Comparison of ENCODE assay signal across 8 cellular contexts in the genomic region with DNA sequence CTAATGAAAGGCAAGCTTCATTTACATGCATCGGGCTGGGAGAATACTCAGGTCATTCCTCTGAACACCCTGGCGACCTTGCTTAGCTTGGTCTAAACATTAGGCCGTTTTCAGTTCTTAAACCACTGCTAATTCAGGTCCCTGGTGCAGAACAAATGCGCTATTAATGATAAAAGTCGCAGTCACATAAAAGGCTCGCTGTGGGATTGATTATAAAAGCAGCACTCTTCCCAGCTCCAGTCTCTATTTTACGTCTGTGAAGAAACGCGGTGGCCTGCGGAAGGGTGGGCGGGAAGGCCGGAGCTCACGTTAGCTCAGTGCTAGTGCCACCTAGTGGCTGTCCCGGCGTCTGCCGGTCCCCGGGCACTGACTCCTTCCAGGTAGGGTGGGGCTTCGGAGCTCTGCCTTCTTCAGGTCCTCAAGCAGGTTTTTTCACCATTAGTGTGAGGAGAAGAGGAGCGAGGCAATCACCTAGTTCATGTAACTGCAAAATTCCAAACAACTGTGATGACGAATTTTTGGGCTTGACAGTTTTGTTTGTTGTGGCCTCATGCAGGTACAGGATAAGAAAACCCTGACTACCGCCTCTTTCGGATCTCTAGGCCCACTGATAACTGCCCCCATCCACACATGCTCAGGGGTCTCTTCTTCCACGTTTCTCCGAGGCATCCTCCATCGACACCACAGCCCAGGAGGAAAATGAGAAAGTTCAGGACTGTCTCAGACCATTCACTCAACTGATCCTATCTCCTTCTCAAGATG.
A peak's percentile ranks its signal among the peaks of the same experiment; 100 is the strongest.
DNase-seq lines count a peak whose midpoint lies in the region; ATAC-seq, FAIRE-seq and TF ChIP-seq lines count a peak whose summit lies in the region.

No MANE protein-coding gene starts in this region.

- H3K4me2 ChIP-seq in HepG2 (ENCODE audit: low read depth, low read length): peak overlapping the region; percentile 69

- H3K36me3 Mint-ChIP-seq in Calu3 (ENCODE audit: insufficient read depth, unreplicated experiment): no peaks in the 10 kb centered on the region

- no peaks in the 10 kb centered on the region for H3K79me2 ChIP-seq in HepG2 (ENCODE audit: insufficient read depth, low read length)

- TF ChIP-seq CTCF in Calu3 (IDR thresholded peaks at IDR 0.05; ENCODE audit: unreplicated experiment) (peak; percentile 51), colonic mucosa (IDR thresholded peaks at IDR 0.05) (peak; percentile 92), HepG2 (CRISPR knock-in tag; IDR thresholded peaks at IDR 0.05) (peak; percentile 81)

- H3K9me3 ChIP-seq in HAP-1: no peaks in the 10 kb centered on the region
- H3K9me3 ChIP-seq in colonic mucosa: no peaks in the 10 kb centered on the region
- H3K9me3 ChIP-seq in HepG2 (ENCODE audit: low read length): no peaks in the 10 kb centered on the region

- TF ChIP-seq EP300 in HepG2 (IDR thresholded peaks at IDR 0.05; ENCODE audit: low read depth in 2 of 2, low read length in 2 of 2) (no peak), HepG2 (CRISPR knock-in tag; IDR thresholded peaks at IDR 0.05; ENCODE audit: borderline replicate concordance) (no peak)

- intact Hi-C loops in Calu3 (cut with micrococcal nuclease; ENCODE audit: unreplicated experiment) (no loop called here), colonic mucosa (cut with DNase I) (no loop called here), HepG2 (cut with micrococcal nuclease; ENCODE audit: unreplicated experiment) (loop anchor here (1.0 kb wide), 1 partner anchor 150 kb away; no protein-coding TSS in a partner anchor)

- no TSS peak for BruUV-seq in Calu3 (replicated peaks; lab: Mats Ljungman, UMichigan)
- BruUV-seq in HepG2 (replicated peaks; lab: Mats Ljungman, UMichigan): no TSS peak

- H3K27ac Mint-ChIP-seq in Calu3 (ENCODE audit: unreplicated experiment): no peak overlapping the region

- DNase-seq in Calu3 (peak; percentile 82), HAP-1 (ENCODE audit: low spot score in 2 of 2) (peak; percentile 68 to 91), NCI-H2227 (lab: John Stamatoyannopoulos, UW; ENCODE audit: unreplicated experiment) (peak; percentile 92), colonic mucosa (peak; percentile 87), HepG2 (ENCODE audit: low spot score) (peak; percentile 40)
- DNase-seq in activated CD4-positive, alpha-beta T cell treated with anti-CD3 and anti-CD28 coated beads for 4 hours: peak; percentile 56 to 61
- DNase-seq in stimulated activated CD4-positive, alpha-beta T cell treated with anti-CD3 and anti-CD28 coated beads, Interleukin-4, amount 100 ng/mL, for 1 hour: peak; percentile 67

- H3K27me3 Mint-ChIP-seq in Calu3 (ENCODE audit: unreplicated experiment): peaks cover 40% of the 10 kb centered on the region

- peak; percentile 18 for FAIRE-seq in HepG2 (lab: Jason Lieb, UNC)

- ATAC-seq in HepG2: peak; percentile 98
- ATAC-seq in GM19324 (IDR thresholded peaks at IDR 0.05; ENCODE audit: low FRiP score, unreplicated experiment): no peak

- H3K27ac ChIP-seq in colonic mucosa: no peak overlapping the region
- H3K27ac ChIP-seq in HepG2 (ENCODE audit: extremely low read length, insufficient read depth, low read length): no peak overlapping the region

- H3K4me1 Mint-ChIP-seq in Calu3 (ENCODE audit: low read depth, unreplicated experiment): no peaks in the 10 kb centered on the region

- POLR2A ChIA-PET in HepG2 (lab: Yijun Ruan, JAX): no interaction called here

- in situ Hi-C loops in HAP-1 (cut with MboI; ENCODE audit: low sequenced_read_pairs): no loop called here
- in situ Hi-C loops in HepG2 (cut with HindIII; ENCODE audit: extremely low pct_ligation_motif_present, low pct_unique_long_range_greater_than_20kb): no loop called here

- no peaks in the 10 kb centered on the region for H3K36me3 ChIP-seq in HAP-1 (replicated peaks)
- no peaks in the 10 kb centered on the region for H3K36me3 ChIP-seq in colonic mucosa
- H3K36me3 ChIP-seq in HepG2 (replicated peaks in 1 of 2; ENCODE audit: control insufficient read depth in 1 of 2, insufficient read depth in 2 of 2, low read length in 2 of 2): no peaks in the 10 kb centered on the region

- no peaks in the 10 kb centered on the region for H4K20me1 ChIP-seq in HepG2 (ENCODE audit: insufficient read depth, low read length)

- H3K4me3 ChIP-seq in HAP-1 (no peak overlapping the region), colonic mucosa (peak overlapping the region; percentile 10), HepG2 (replicated peaks in 1 of 3; ENCODE audit: insufficient read depth in 1 of 3, low read depth in 2 of 3, low read length in 3 of 3) (0 out of 6 replicates have a peak overlapping the region, but pooled peaks of 1 of the 3 experiments have one; percentile 13)

- H3K27me3 ChIP-seq in HAP-1 (ENCODE audit: low read depth) (peaks cover 3% of the 10 kb centered on the region; the same call in 1 of the 2 replicates), colonic mucosa (no peaks in the 10 kb centered on the region), HepG2 (ENCODE audit: control insufficient read depth in 1 of 2, insufficient read depth in 2 of 2, low read length in 2 of 2) (peaks cover 4 to 17% of the 10 kb centered on the region in 2 experiments; a peak in 3 of 5 replicates)

- TF ChIP-seq RAD21 in HepG2 (CRISPR knock-in tag; IDR thresholded peaks at IDR 0.05): no peak

- peak overlapping the region; percentile 70 for H2AFZ ChIP-seq in HepG2 (ENCODE audit: low read length)

- no peak for TF ChIP-seq POLR2A in HepG2 (IDR thresholded peaks at IDR 0.05; ENCODE audit: insufficient read depth in 1 of 2, low read depth in 2 of 2, low read length in 2 of 2)

- H3K9ac ChIP-seq in colonic mucosa (ENCODE audit: low read depth in 2 of 2, low read length in 2 of 2) (no peak overlapping the region), HepG2 (ENCODE audit: insufficient read depth, low read depth, low read length) (no peak overlapping the region)

- no peaks in the 10 kb centered on the region for H3K9me3 Mint-ChIP-seq in Calu3 (ENCODE audit: low read depth, unreplicated experiment)

- CTCF ChIA-PET in Calu3 (lab: Charles Lee): interaction anchor here (0.5 to 2.0 kb wide), 12 partner anchors 8 to 1094 kb away, joined by 3 to 19 read pairs (median 4); partner anchors contain the start of gene SCN3B
- CTCF ChIA-PET in HepG2 (lab: Yijun Ruan, JAX; ENCODE audit: low intra/inter-chr PET ratio, low total read pairs): interaction anchor here (0.6 to 1.1 kb wide), 2 partner anchors 145 to 150 kb away, joined by 3 to 6 read pairs; no protein-coding TSS in a partner anchor

- H3K4me1 ChIP-seq in HAP-1 (peaks cover 2% of the 10 kb centered on the region; the same call in 1 of the 2 replicates), colonic mucosa (no peaks in the 10 kb centered on the region), HepG2 (ENCODE audit: insufficient read depth, low read length) (no peaks in the 10 kb centered on the region)

- peak overlapping the region; percentile 48 for H3K4me3 Mint-ChIP-seq in Calu3 (ENCODE audit: low read depth, unreplicated experiment)

- WGBS in HepG2 (ENCODE audit: low lambda C conversion rate): 10% methylated on average over 13 of the region's 25 CpGs

TF ChIP-seq in HepG2, 621 proteins besides CTCF, POLR2A, EP300 and RAD21 (continues in another document):
- TF ChIP-seq NFE2 (CRISPR knock-in tag; IDR thresholded peaks at IDR 0.05) (no peak), MAFF (IDR thresholded peaks at IDR 0.05; ENCODE audit: low read depth, low read length) (no peak), SMC3 (IDR thresholded peaks at IDR 0.05; ENCODE audit: low read length) (peak; percentile 26; the same call in 1 of the 2 replicates), KDM2A (CRISPR knock-in tag; IDR thresholded peaks at IDR 0.05; ENCODE audit: borderline replicate concordance, low read depth) (peak; percentile 56; the same call in 1 of the 2 replicates), ZNF432 (CRISPR knock-in tag; IDR thresholded peaks at IDR 0.05; ENCODE audit: borderline replicate concordance) (no peak), CENPX (CRISPR knock-in tag; IDR thresholded peaks at IDR 0.05) (no peak), ZNF12 (CRISPR knock-in tag; IDR thresholded peaks at IDR 0.05) (no peak), GFI1 (CRISPR knock-in tag; IDR thresholded peaks at IDR 0.05; ENCODE audit: borderline replicate concordance) (no peak)
- TF ChIP-seq, protein P1, sequence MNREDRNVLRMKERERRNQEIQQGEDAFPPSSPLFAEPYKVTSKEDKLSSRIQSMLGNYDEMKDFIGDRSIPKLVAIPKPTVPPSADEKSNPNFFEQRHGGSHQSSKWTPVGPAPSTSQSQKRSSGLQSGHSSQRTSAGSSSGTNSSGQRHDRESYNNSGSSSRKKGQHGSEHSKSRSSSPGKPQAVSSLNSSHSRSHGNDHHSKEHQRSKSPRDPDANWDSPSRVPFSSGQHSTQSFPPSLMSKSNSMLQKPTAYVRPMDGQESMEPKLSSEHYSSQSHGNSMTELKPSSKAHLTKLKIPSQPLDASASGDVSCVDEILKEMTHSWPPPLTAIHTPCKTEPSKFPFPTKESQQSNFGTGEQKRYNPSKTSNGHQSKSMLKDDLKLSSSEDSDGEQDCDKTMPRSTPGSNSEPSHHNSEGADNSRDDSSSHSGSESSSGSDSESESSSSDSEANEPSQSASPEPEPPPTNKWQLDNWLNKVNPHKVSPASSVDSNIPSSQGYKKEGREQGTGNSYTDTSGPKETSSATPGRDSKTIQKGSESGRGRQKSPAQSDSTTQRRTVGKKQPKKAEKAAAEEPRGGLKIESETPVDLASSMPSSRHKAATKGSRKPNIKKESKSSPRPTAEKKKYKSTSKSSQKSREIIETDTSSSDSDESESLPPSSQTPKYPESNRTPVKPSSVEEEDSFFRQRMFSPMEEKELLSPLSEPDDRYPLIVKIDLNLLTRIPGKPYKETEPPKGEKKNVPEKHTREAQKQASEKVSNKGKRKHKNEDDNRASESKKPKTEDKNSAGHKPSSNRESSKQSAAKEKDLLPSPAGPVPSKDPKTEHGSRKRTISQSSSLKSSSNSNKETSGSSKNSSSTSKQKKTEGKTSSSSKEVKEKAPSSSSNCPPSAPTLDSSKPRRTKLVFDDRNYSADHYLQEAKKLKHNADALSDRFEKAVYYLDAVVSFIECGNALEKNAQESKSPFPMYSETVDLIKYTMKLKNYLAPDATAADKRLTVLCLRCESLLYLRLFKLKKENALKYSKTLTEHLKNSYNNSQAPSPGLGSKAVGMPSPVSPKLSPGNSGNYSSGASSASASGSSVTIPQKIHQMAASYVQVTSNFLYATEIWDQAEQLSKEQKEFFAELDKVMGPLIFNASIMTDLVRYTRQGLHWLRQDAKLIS (CRISPR knock-in tag; IDR thresholded peaks at IDR 0.05): no peak
- TF ChIP-seq, protein P2, sequence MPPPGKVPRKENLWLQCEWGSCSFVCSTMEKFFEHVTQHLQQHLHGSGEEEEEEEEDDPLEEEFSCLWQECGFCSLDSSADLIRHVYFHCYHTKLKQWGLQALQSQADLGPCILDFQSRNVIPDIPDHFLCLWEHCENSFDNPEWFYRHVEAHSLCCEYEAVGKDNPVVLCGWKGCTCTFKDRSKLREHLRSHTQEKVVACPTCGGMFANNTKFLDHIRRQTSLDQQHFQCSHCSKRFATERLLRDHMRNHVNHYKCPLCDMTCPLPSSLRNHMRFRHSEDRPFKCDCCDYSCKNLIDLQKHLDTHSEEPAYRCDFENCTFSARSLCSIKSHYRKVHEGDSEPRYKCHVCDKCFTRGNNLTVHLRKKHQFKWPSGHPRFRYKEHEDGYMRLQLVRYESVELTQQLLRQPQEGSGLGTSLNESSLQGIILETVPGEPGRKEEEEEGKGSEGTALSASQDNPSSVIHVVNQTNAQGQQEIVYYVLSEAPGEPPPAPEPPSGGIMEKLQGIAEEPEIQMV (CRISPR knock-in tag; IDR thresholded peaks at IDR 0.05; ENCODE audit: low read depth): no peak

Comparison
In these comparisons a context has a peak if more than half of its experiments do, and no peak if none do; other contexts are left out.
1. DNase-seq: peak in every context shown above with its lines; median percentile 92 in NCI-H2227; 87 in colonic mucosa; 82 in Calu3; 80 in HAP-1; 67 in stimulated activated CD4-positive, alpha-beta T cell treated with anti-CD3 and anti-CD28 coated beads, Interleukin-4, amount 100 ng/mL, for 1 hour; 58 in activated CD4-positive, alpha-beta T cell treated with anti-CD3 and anti-CD28 coated beads for 4 hours; 40 in HepG2.